In the genomic region with DNA sequence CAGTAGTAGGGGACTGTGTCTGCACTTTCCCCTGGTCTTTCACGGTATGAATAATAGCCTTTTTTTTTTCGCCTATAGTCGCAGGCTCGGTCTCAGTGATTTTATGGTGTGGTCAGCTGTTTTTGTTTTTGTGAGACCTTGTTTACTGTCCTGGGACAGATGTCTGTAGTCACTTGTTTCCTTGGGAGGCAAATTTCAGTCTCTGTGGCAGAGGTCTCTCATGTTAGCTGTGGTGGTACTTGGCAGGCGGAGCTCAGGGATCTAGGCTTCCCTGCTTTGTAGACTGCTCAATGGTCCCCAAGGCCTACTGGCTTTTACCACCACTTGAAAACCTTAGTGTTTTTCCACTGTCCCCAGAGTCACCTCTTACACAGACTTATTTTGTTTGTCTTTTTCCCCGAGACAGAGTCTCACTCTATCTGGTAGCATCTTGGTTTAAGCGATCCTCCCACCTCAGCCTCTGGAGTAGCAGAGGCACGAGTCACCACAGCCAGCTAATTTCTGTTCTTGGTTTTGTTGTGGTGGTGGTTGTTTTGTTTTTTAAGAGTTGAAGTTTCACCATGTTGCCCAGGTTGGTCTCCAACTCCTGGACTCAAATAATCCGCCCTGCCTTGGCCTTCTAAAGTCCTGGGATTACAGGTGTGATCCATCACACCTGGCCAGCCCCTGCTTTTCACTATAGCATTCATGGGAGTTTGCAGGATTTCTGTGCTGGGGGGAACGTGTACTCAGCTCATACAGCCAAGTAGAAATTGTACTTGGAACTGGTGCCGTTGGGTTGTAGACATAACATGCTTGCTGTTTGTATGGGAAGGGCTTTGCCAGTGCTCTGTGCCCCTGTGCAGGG, we compare ENCODE assay signal across 8 cellular contexts. TPM values are rescaled to one million over a fixed set of nuclear protein-coding genes. Genes with fewer than 3 reads are reported as not detected.
DNase-seq lines count a peak whose midpoint lies in the region; ATAC-seq, FAIRE-seq and TF ChIP-seq lines count a peak whose summit lies in the region.

No MANE protein-coding gene starts in this region.

- no TSS peak for BruUV-seq in PC-3 (replicated peaks; lab: Mats Ljungman, UMichigan)

- CTCF ChIA-PET in PC-3 (lab: Charles Lee), result no interaction called here

- ATAC-seq in PC-3 (no peak), GM19351 (IDR thresholded peaks at IDR 0.05; ENCODE audit: unreplicated experiment) (no peak)

- H3K27ac ChIP-seq in PC-3 (ENCODE audit: low read length) (peak overlapping the region; percentile 37), esophagus squamous epithelium (peak overlapping the region; percentile 90 to 98 (median 96)), small intestine (ENCODE audit: low read depth in 1 of 2, low read length in 1 of 2) (peak overlapping the region; percentile 86 to 100)

- WGBS in esophagus squamous epithelium, 2 donors, result 75 to 82% methylated on average over 11 of the region's 11 CpGs
- WGBS in small intestine, 3 donors, result 77 to 88% (median 81%) methylated on average over 11 of the region's 11 CpGs

- DNase-seq in NCI-H82 (lab: John Stamatoyannopoulos, UW) (peak; percentile 68), NCI-H82 treated with DMSO at 0.1 percent for 48 hours (lab: John Stamatoyannopoulos, UW; ENCODE audit: unreplicated experiment) (no peak), PC-3 (peak; percentile 13), esophagus squamous epithelium (lab: John Stamatoyannopoulos, UW) (no peak), small intestine (no peak), GM10266 (ENCODE audit: extremely low spot score) (no peak), middle frontal gyrus (ENCODE audit: extremely low spot score, low spot score) (no peak)

- H3K27me3 ChIP-seq in PC-3 (ENCODE audit: low read length) (no peaks in the 10 kb centered on the region), esophagus squamous epithelium (no peaks in the 10 kb centered on the region), small intestine (ENCODE audit: control insufficient read depth in 2 of 2, insufficient read depth in 2 of 2, low read length in 2 of 2) (no peaks in the 10 kb centered on the region)

- H3K36me3 ChIP-seq in PC-3 (ENCODE audit: low read depth, low read length) (no peaks in the 10 kb centered on the region), esophagus squamous epithelium (no peaks in the 10 kb centered on the region), small intestine (ENCODE audit: control insufficient read depth in 2 of 2, insufficient read depth in 2 of 2, low read length in 2 of 2) (no peaks in the 10 kb centered on the region)

- H3K4me3 ChIP-seq in PC-3 (ENCODE audit: low read length) (no peak overlapping the region), esophagus squamous epithelium (no peak overlapping the region), small intestine (ENCODE audit: low read depth in 1 of 2, low read length in 2 of 2) (no peak overlapping the region)

- no peaks in the 10 kb centered on the region for H4K20me1 ChIP-seq in PC-3 (ENCODE audit: low read length)

- no peak for TF ChIP-seq POLR2A in esophagus squamous epithelium (IDR thresholded peaks at IDR 0.05)

- POLR2A ChIA-PET in PC-3 (lab: Charles Lee; ENCODE audit: unreplicated experiment), result no interaction called here

- peaks cover 12% of the 10 kb centered on the region for H3F3A ChIP-seq in PC-3 (ENCODE audit: low read length, unreplicated experiment)

- H3K4me1 ChIP-seq in PC-3 (ENCODE audit: insufficient read depth, low read length) (peaks cover 16% of the 10 kb centered on the region; the same call in 1 of the 2 replicates), esophagus squamous epithelium (peaks cover 10 to 24% (median 13%) of the 10 kb centered on the region in 3 donors), small intestine (ENCODE audit: control insufficient read depth in 2 of 2, insufficient read depth in 1 of 2, low read depth in 1 of 2, low read length in 1 of 2) (no peaks in the 10 kb centered on the region)

- no peak overlapping the region for H2AFZ ChIP-seq in PC-3 (ENCODE audit: low read length)

- H3K9me3 ChIP-seq in PC-3 (ENCODE audit: low read length) (no peaks in the 10 kb centered on the region), esophagus squamous epithelium (peaks cover 0 to 16% (median 0%) of the 10 kb centered on the region in 3 donors), small intestine (ENCODE audit: control insufficient read depth, low read depth) (no peaks in the 10 kb centered on the region)

- intact Hi-C loops in PC-3 (cut with micrococcal nuclease) (loop anchor here (2.0 kb wide), 1 partner anchor 285 kb away; no protein-coding TSS in a partner anchor), esophagus squamous epithelium (cut with DNase I) (no loop called here)

- no peak overlapping the region for H3K9ac ChIP-seq in PC-3 (ENCODE audit: low read length)

- no peaks in the 10 kb centered on the region for H3K9me2 ChIP-seq in PC-3 (replicated peaks; ENCODE audit: low read length)

- FAIRE-seq in small intestine (lab: Jason Lieb, UNC), result no peak

- H3K4me2 ChIP-seq in PC-3 (ENCODE audit: low read length), result 0 out of 2 replicates have a peak overlapping the region, but pooled peaks have one; percentile 16

- TF ChIP-seq CTCF in PC-3 (conservative IDR thresholded peaks at IDR 0.05; ENCODE audit: low read depth, low read length), result no peak
- TF ChIP-seq CTCF in esophagus squamous epithelium (IDR thresholded peaks at IDR 0.05), result no peak
- TF ChIP-seq CTCF in GM10266 (IDR thresholded peaks at IDR 0.05; ENCODE audit: control insufficient read depth, insufficient read depth, low read depth, missing control alignments), result no peak

- H3K79me2 ChIP-seq in PC-3 (ENCODE audit: low read length), result no peaks in the 10 kb centered on the region

RNA-seq across cellular contexts. Expression of a gene that starts 10.3 kb away (rescaled TPM):
- under 0.01 TPM in 2 replicates for total RNA-seq in PC-3 (2014; rRNA removed)
- under 1 TPM; under 0.01 TPM for total RNA-seq in esophagus squamous epithelium
- not detected for polyA plus RNA-seq in small intestine

RNA-seq across cellular contexts. Expression of a gene that starts 15.7 kb away (rescaled TPM):
- total RNA-seq in PC-3 (2014; rRNA removed) (24.6 and 51.6 TPM in 2 replicates), esophagus squamous epithelium (10 to 100 TPM in 3 of 4 donors, 1 to 10 TPM in 1; 8.5 to 43.1 (median 30.2) TPM)
- 10 to 100 TPM in 1 of 3 donors, 1 to 10 TPM in 2; 2.7 to 13.3 (median 7.2) TPM for polyA plus RNA-seq in small intestine

Comparison
In these comparisons a context has a peak if more than half of its experiments do, and no peak if none do; other contexts are left out.
1. DNase-seq: peak in NCI-H82 (single experiment) and PC-3 (single experiment); none in NCI-H82 treated with DMSO at 0.1 percent for 48 hours (single experiment), esophagus squamous epithelium (single experiment), small intestine (single experiment), GM10266 (single experiment) and middle frontal gyrus (single experiment).
2. H3K27ac ChIP-seq: peak in every context shown above with its lines; median percentile 96 in esophagus squamous epithelium; 93 in small intestine; 37 in PC-3.